1 cellular context compared by ENCODE assay signal in genomic region chr15:66630801-66631351, GRCh38.
A peak's percentile ranks its signal among the peaks of the same experiment; 100 is the strongest.
TF ChIP-seq lines count a peak whose summit lies in the region.

No MANE protein-coding gene starts in this region.

TF ChIP-seq in K562, 482 proteins besides CTCF, POLR2A, EP300 and RAD21 (continued from another document):
- 0 out of 2 replicates have a peak, but pooled peaks have one; percentile 42 for TF ChIP-seq CUX1 (CRISPR knock-in tag; IDR thresholded peaks at IDR 0.05)
- peak; percentile 75 for TF ChIP-seq HDAC2 (IDR thresholded peaks at IDR 0.05)
- peak; percentile 84 for TF ChIP-seq BHLHE40 (IDR thresholded peaks at IDR 0.05; ENCODE audit: low read length)
- TF ChIP-seq GABPB1 (CRISPR knock-in tag; IDR thresholded peaks at IDR 0.05) = peak; percentile 31; the same call in 1 of the 2 replicates
- TF ChIP-seq PCBP1 (IDR thresholded peaks at IDR 0.05; ENCODE audit: low read depth, low read length, poor library complexity, severe bottlenecking) = peak; percentile 77
- peak; percentile 87 for TF ChIP-seq TAL1 (IDR thresholded peaks at IDR 0.05)
- no peak for TF ChIP-seq NKRF (IDR thresholded peaks at IDR 0.05; ENCODE audit: borderline replicate concordance)
- TF ChIP-seq CTBP1 (IDR thresholded peaks at IDR 0.05; ENCODE audit: borderline replicate concordance) = peak; percentile 87
- 0 out of 2 replicates have a peak, but pooled peaks have one; percentile 32 for TF ChIP-seq RAD51 (IDR thresholded peaks at IDR 0.05; ENCODE audit: borderline replicate concordance, low read depth)
- no peak for TF ChIP-seq HMG20A (CRISPR knock-in tag; conservative IDR thresholded peaks at IDR 0.05)
- TF ChIP-seq PATZ1 (CRISPR knock-in tag; IDR thresholded peaks at IDR 0.05; ENCODE audit: borderline replicate concordance) = 0 out of 2 replicates have a peak, but pooled peaks have one; percentile 44
- TF ChIP-seq MYNN (IDR thresholded peaks at IDR 0.05) = peak; percentile 94
- TF ChIP-seq MYNN (CRISPR knock-in tag; IDR thresholded peaks at IDR 0.05) = no peak
- peak; percentile 87 for TF ChIP-seq VEZF1 (CRISPR knock-in tag; IDR thresholded peaks at IDR 0.05)
- peak; percentile 73; the same call in 1 of the 2 replicates for TF ChIP-seq PHF21A (IDR thresholded peaks at IDR 0.05; ENCODE audit: borderline replicate concordance, low read depth)
- peak; percentile 67; the same call in 1 of the 2 replicates for TF ChIP-seq RUNX1 (IDR thresholded peaks at IDR 0.05; ENCODE audit: low read depth)
- no peak for TF ChIP-seq CCAR2 (IDR thresholded peaks at IDR 0.05; ENCODE audit: low read depth, low read length)
- TF ChIP-seq ZBTB49 (CRISPR knock-in tag; IDR thresholded peaks at IDR 0.05; ENCODE audit: borderline replicate concordance) = no peak
